Comparison of ENCODE assay signal across 2 cellular contexts in the genomic region with DNA sequence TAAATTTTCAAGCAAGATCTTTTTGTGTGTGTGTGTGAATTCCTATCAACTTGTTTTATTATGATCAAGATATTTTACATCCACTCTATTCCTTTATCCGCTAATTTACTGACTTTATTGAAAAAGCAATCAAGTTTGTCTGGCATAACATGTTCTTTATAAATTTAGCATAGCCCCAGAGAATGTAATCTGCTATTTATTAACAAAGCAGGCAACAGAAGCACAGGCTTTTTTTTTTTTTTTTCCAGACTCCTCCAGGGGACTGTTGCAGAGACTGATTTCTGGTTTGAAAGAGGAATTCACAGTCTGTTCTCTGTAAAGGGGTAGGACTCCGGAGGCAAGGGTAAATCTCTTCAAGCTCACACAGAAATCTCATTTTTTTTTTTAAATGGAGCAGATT.
TF ChIP-seq lines count a peak whose summit lies in the region.

No MANE protein-coding gene starts in this region.

TF ChIP-seq in SK-N-SH, 30 proteins besides CTCF, POLR2A, EP300 and RAD21 (continued from another document):
- TF ChIP-seq REST (IDR thresholded peaks at IDR 0.05; ENCODE audit: low read depth, low read length) (no peak), RCOR1 (IDR thresholded peaks at IDR 0.05; ENCODE audit: low read length) (peak; percentile 78; the same call in 1 of the 2 replicates), GATA2 (CRISPR knock-in tag; IDR thresholded peaks at IDR 0.05) (0 out of 2 replicates have a peak, but pooled peaks have one; percentile 10), ZBTB33 (IDR thresholded peaks at IDR 0.05; ENCODE audit: borderline replicate concordance, low read depth) (no peak), MXI1 (IDR thresholded peaks at IDR 0.05; ENCODE audit: low read depth, low read length) (no peak)

TF ChIP-seq in SK-N-SH treated with all-trans-retinoic acid at 6 μM for 48 hours, 23 proteins besides CTCF, POLR2A, EP300 and RAD21 (continued from another document):
- TF ChIP-seq CREB5 (CRISPR knock-in tag; IDR thresholded peaks at IDR 0.05; ENCODE audit: low read depth) (no peak), CSDC2 (CRISPR knock-in tag; IDR thresholded peaks at IDR 0.05) (no peak), OSR1 (CRISPR knock-in tag; IDR thresholded peaks at IDR 0.05) (no peak)
